Comparison of ENCODE assay signal across 4 cellular contexts in genomic region chr16:15163035-15163434, GRCh38.
DNase-seq lines count a peak whose midpoint lies in the region; FAIRE-seq and TF ChIP-seq lines count a peak whose summit lies in the region.
"Not testable (repeated sequence)": the region's sequence is repeated elsewhere in the genome, so short reads cannot be mapped to it uniquely, and the experiment has no call there.

No MANE protein-coding gene starts in this region.

- H2BK5ac ChIP-seq in H9 (ENCODE audit: insufficient read length, low read length); H1 (ENCODE audit: low read depth, low read length); mesendoderm (ENCODE audit: low read length): not testable (repeated sequence)

- not testable (repeated sequence) for H3K36me3 ChIP-seq in HUES64 (ENCODE audit: insufficient read depth, low read length); H1 (ENCODE audit: control insufficient read depth in 2 of 4, insufficient read depth in 4 of 4, low read length in 3 of 4); mesendoderm (ENCODE audit: control insufficient read depth, insufficient read depth, low read length)

- H2AFZ ChIP-seq in H9 (ENCODE audit: low read length); H1 (ENCODE audit: low read length): not testable (repeated sequence)

- H4K8ac ChIP-seq in H9 (replicated peaks; ENCODE audit: insufficient read length, low read depth, low read length); H1 (ENCODE audit: extremely low read depth, insufficient read depth, low read length); mesendoderm (ENCODE audit: low read depth, low read length): not testable (repeated sequence)

- H2BK20ac ChIP-seq in H9 (ENCODE audit: low read depth, low read length, poor library complexity, severe bottlenecking); H1 (ENCODE audit: low read length): not testable (repeated sequence)

- not testable (repeated sequence) for H3K9me3 ChIP-seq in H9 (ENCODE audit: control insufficient read depth, low read depth, low read length); HUES64 (ENCODE audit: insufficient read depth, low read depth, low read length); H1 (ENCODE audit: insufficient read depth in 2 of 2, low read depth in 1 of 2, low read length in 1 of 2)

- not testable (repeated sequence) for H3T11ph ChIP-seq in H9 (ENCODE audit: low read length)

- H3K4me2 ChIP-seq in H9 (ENCODE audit: insufficient read depth, insufficient read length, low read length); H1 (ENCODE audit: insufficient read depth in 1 of 2, low read depth in 2 of 2, low read length in 2 of 2); mesendoderm (ENCODE audit: low read length): not testable (repeated sequence)

- TF ChIP-seq RAD21 in H1 (IDR thresholded peaks at IDR 0.05 in 1 of 2, conservative IDR thresholded peaks at IDR 0.05 in 1 of 2; ENCODE audit: low read depth in 2 of 2, low read length in 2 of 2), result not testable (repeated sequence)

- not testable (repeated sequence) for H3K23me2 ChIP-seq in H9 (ENCODE audit: insufficient read length, low read depth, low read length, poor library complexity, severe bottlenecking); H1 (ENCODE audit: low read depth, low read length)

- H3K4me3 ChIP-seq in HUES64 (ENCODE audit: low read length); mesendoderm (ENCODE audit: low read length): not testable (repeated sequence)
- H3K4me3 ChIP-seq in H1 (ENCODE audit: extremely low read depth in 1 of 4, insufficient read depth in 2 of 4, low read depth in 3 of 4, low read length in 4 of 4), result peak overlapping the region in 1 of 4 experiments; percentile 25; a peak in 1 of 8 replicates

- H3K36me3 Mint-ChIP-seq in H9 (ENCODE audit: insufficient read depth in 1 of 3, low read depth in 3 of 3), result not testable (repeated sequence)

- peaks cover 17 to 18% of the 10 kb centered on the region in 2 experiments for H3K4me1 Mint-ChIP-seq in H9

- H3K14ac ChIP-seq in H9 (ENCODE audit: insufficient read depth, low read length); H1 (ENCODE audit: insufficient read length): not testable (repeated sequence)

- not testable (repeated sequence) for H2BK12ac ChIP-seq in H9 (ENCODE audit: insufficient read length, low read depth, low read length); H1 (ENCODE audit: low read depth, low read length)

- H3K27ac Mint-ChIP-seq in H9, result peak overlapping the region in 2 of 3 experiments; percentile 89 to 90; a peak in 5 of 7 replicates

- TF ChIP-seq EP300 in H1 (IDR thresholded peaks at IDR 0.05; ENCODE audit: borderline replicate concordance in 1 of 2, low read depth in 2 of 2, low read length in 2 of 2), result not testable (repeated sequence)

- not testable (repeated sequence) for H3K4me3 Mint-ChIP-seq in H9

- not testable (repeated sequence) for H3K9me3 Mint-ChIP-seq in H9

- H2BK120ac ChIP-seq in H9 (ENCODE audit: low read depth, low read length, poor library complexity, severe bottlenecking); H1 (replicated peaks; ENCODE audit: low read depth, low read length); mesendoderm (ENCODE audit: low read depth, low read length): not testable (repeated sequence)

- H4K91ac ChIP-seq in H9 (ENCODE audit: insufficient read length, low read depth, low read length); H1 (replicated peaks; ENCODE audit: insufficient read length, low read length): not testable (repeated sequence)

- not testable (repeated sequence) for H3K4ac ChIP-seq in H9 (ENCODE audit: low read depth, low read length); H1 (replicated peaks; ENCODE audit: insufficient read length, low read depth, low read length); mesendoderm (ENCODE audit: low read depth, low read length)

- TF ChIP-seq CTCF in H9 (conservative IDR thresholded peaks at IDR 0.05); H1 (IDR thresholded peaks at IDR 0.05; ENCODE audit: control extremely low read depth in 1 of 3, insufficient read depth in 1 of 3, low read depth in 1 of 3, low read length in 3 of 3): not testable (repeated sequence)

- POLR2A ChIA-PET in H1 (lab: Charles Lee; ENCODE audit: partially characterized antibody), result not testable (repeated sequence)

- not testable (repeated sequence) for H3K27ac ChIP-seq in H9 (ENCODE audit: insufficient read length, low read depth, low read length); H1 (ENCODE audit: low read depth, low read length); mesendoderm (ENCODE audit: low read depth, low read length)
- H3K27ac ChIP-seq in HUES64 (ENCODE audit: low read depth, low read length), result peak overlapping the region; percentile 72; the same call in 1 of the 2 replicates

- H4K20me1 ChIP-seq in H9 (ENCODE audit: control insufficient read depth, insufficient read depth, insufficient read length); H1 (replicated peaks in 1 of 2; ENCODE audit: control insufficient read depth in 1 of 2, insufficient read depth in 2 of 2, low read length in 2 of 2): not testable (repeated sequence)

- not testable (repeated sequence) for H3K23ac ChIP-seq in H9 (ENCODE audit: insufficient read length, low read depth, low read length); H1 (ENCODE audit: insufficient read length); mesendoderm (ENCODE audit: low read length)

- H3K56ac ChIP-seq in H9 (ENCODE audit: insufficient read length, low read depth, low read length); H1 (replicated peaks; ENCODE audit: insufficient read length, low read depth, low read length); mesendoderm (ENCODE audit: low read length): not testable (repeated sequence)

- not testable (repeated sequence) for H3K9ac ChIP-seq in H9 (ENCODE audit: extremely low read depth, insufficient read length, low read length); HUES64 (ENCODE audit: low read depth, low read length); H1 (replicated peaks in 1 of 4; ENCODE audit: extremely low read depth in 1 of 4, low read depth in 3 of 4, low read length in 3 of 4); mesendoderm (ENCODE audit: low read length)

- not testable (repeated sequence) for H2AK5ac ChIP-seq in H9 (ENCODE audit: insufficient read length, low read length); H1 (ENCODE audit: low read depth, low read length); mesendoderm (ENCODE audit: low read length)

- TF ChIP-seq POLR2A in H1 (IDR thresholded peaks at IDR 0.05; ENCODE audit: control extremely low read depth in 1 of 2, low read depth in 2 of 2, low read length in 2 of 2), result not testable (repeated sequence)

- not testable (repeated sequence) for H3K79me2 ChIP-seq in H9 (ENCODE audit: insufficient read depth, low read length); H1 (ENCODE audit: control insufficient read depth in 1 of 2, insufficient read depth in 2 of 2, low read length in 2 of 2); mesendoderm (ENCODE audit: control insufficient read depth, insufficient read depth, low read length)

- no CpG with 5 or more reads among the region's 2 CpGs for WGBS in H9 (ENCODE audit: extremely low coverage, insufficient read length, low lambda C conversion rate)
- WGBS in HUES64, result no CpG with 5 or more reads among the region's 2 CpGs
- WGBS in H1 (ENCODE audit: extremely low coverage in 1 of 2, insufficient coverage in 1 of 2, insufficient read length in 1 of 2, insufficient replicate concordance in 2 of 2, low coverage in 1 of 2, low lambda C conversion rate in 2 of 2, missing lambda C conversion rate in 1 of 2), 2 experiments, result 50% methylated on average over 2 of the region's 2 CpGs; no CpG with 5 or more reads in 1 of the 2 experiments
- no CpG with 5 or more reads among the region's 2 CpGs for WGBS in mesendoderm (ENCODE audit: extremely low coverage, insufficient coverage, low lambda C conversion rate)

- not testable (repeated sequence) for H3K4me1 ChIP-seq in H9 (ENCODE audit: insufficient read depth, low read length); HUES64 (ENCODE audit: insufficient read depth, low read length); H1 (replicated peaks in 1 of 4; ENCODE audit: control insufficient read depth in 3 of 4, insufficient read depth in 4 of 4, low read length in 3 of 4); mesendoderm (ENCODE audit: control insufficient read depth, low read depth, low read length)

- DNase-seq in H9; H1 (ENCODE audit: low read depth in 1 of 2, low spot score in 2 of 2): not testable (repeated sequence)
- DNase-seq in mesendoderm, result peak; percentile 49

- not testable (repeated sequence) for H3K27me3 Mint-ChIP-seq in H9 (ENCODE audit: low read depth)

- CTCF ChIA-PET in H1 (lab: Charles Lee; ENCODE audit: partially characterized antibody), result not testable (repeated sequence)

- not testable (repeated sequence) for FAIRE-seq in H1 (lab: Jason Lieb, UNC)

- not testable (repeated sequence) for H4K5ac ChIP-seq in H9 (ENCODE audit: insufficient read length, low read depth, low read length); mesendoderm (ENCODE audit: low read length)
- peak overlapping the region; percentile 39 for H4K5ac ChIP-seq in H1 (ENCODE audit: insufficient read length, low read depth, low read length)

- H3K79me1 ChIP-seq in H9 (ENCODE audit: insufficient read depth, low read depth, low read length, poor library complexity, severe bottlenecking); H1 (ENCODE audit: low read depth, low read length); mesendoderm (ENCODE audit: low read length): not testable (repeated sequence)

- not testable (repeated sequence) for H3K27me3 ChIP-seq in H9 (ENCODE audit: insufficient read depth, low read length); HUES64 (ENCODE audit: insufficient read depth, low read length); H1 (replicated peaks in 1 of 4; ENCODE audit: control insufficient read depth in 3 of 4, extremely low read depth in 1 of 4, insufficient read depth in 3 of 4, low read length in 3 of 4); mesendoderm (ENCODE audit: insufficient read depth, low read length, poor library complexity)

- not testable (repeated sequence) for H2BK15ac ChIP-seq in H9 (ENCODE audit: low read depth, low read length); H1 (ENCODE audit: low read length); mesendoderm (replicated peaks; ENCODE audit: low read depth)

- H3K18ac ChIP-seq in H9 (ENCODE audit: insufficient read length, low read depth, low read length); H1 (ENCODE audit: extremely low read depth, low read length); mesendoderm (ENCODE audit: low read length): not testable (repeated sequence)
